In genomic region chr1:7963378-7963730, GRCh38 we compare ENCODE assay signal across 12 cellular contexts. TPM values are rescaled to one million over a fixed set of nuclear protein-coding genes. Genes with fewer than 3 reads are reported as not detected.
DNase-seq lines count a peak whose midpoint lies in the region; ATAC-seq, FAIRE-seq and TF ChIP-seq lines count a peak whose summit lies in the region.
"Not testable (repeated sequence)": the region's sequence is repeated elsewhere in the genome, so short reads cannot be mapped to it uniquely, and the experiment has no call there.
"Had no signal": no experiment of that assay in that cellular context is flagged by ENCODE, and none has a peak within 500 bp of the region (broad histone marks: within the 10 kb centered on the region; RNA-seq: fewer than 3 reads in every experiment).

No MANE protein-coding gene starts in this region.

- peaks cover 50% of the 10 kb centered on the region for H3K4me1 ChIP-seq in CD8-positive, alpha-beta memory T cell (ENCODE audit: insufficient read depth, low read length)
- peaks cover 30% of the 10 kb centered on the region for H3K4me1 ChIP-seq in KMS-11 (ENCODE audit: low read depth, poor library complexity, severe bottlenecking)
- H3K4me1 ChIP-seq in kidney (ENCODE audit: control insufficient read depth in 1 of 2, insufficient read depth in 1 of 2, low read depth in 1 of 2, low read length in 2 of 2); neural progenitor cell: not testable (repeated sequence)

- peaks cover 63 to 82% (median 77%) of the 10 kb centered on the region in 3 donors for H3K4me1 Mint-ChIP-seq in CD8-positive, alpha-beta memory T cell
- H3K4me1 Mint-ChIP-seq in T-helper 2 cell treated with Interferon-gamma antibody and Interleukin-4, amounts not matched to agents 5 μg/mL and 100 μg/mL, for 36 hours (ENCODE audit: low read depth) = peaks cover 46% of the 10 kb centered on the region
- peaks cover 66% of the 10 kb centered on the region for H3K4me1 Mint-ChIP-seq in activated T-cell treated with anti-CD3 and anti-CD28 coated beads, Interleukin-2, amount 50 U/mL, for 24 hours (ENCODE audit: low read depth)
- H3K4me1 Mint-ChIP-seq in activated naive CD8-positive, alpha-beta T cell treated with anti-CD3 and anti-CD28 coated beads for 36 hours = peaks cover 48% of the 10 kb centered on the region
- peaks cover 21% of the 10 kb centered on the region for H3K4me1 Mint-ChIP-seq in neural progenitor cell
- H3K4me1 Mint-ChIP-seq in stimulated activated naive CD8-positive, alpha-beta T cell treated with anti-CD3 and anti-CD28 coated beads, Interleukin-15, amount 100 ng/mL, for 72 hours = peaks cover 67% of the 10 kb centered on the region

- TF ChIP-seq CTCF in KMS-11 (conservative IDR thresholded peaks at IDR 0.05; ENCODE audit: low read depth, low read length); kidney (IDR thresholded peaks at IDR 0.05; ENCODE audit: borderline replicate concordance, extremely low read depth, insufficient read depth); neural progenitor cell (IDR thresholded peaks at IDR 0.05): not testable (repeated sequence)

- not testable (repeated sequence) for H3K27me3 ChIP-seq in CD8-positive, alpha-beta memory T cell (ENCODE audit: insufficient read depth, low read length, poor library complexity, severe bottlenecking); KMS-11 (ENCODE audit: insufficient read depth, low read depth); neural progenitor cell

- not testable (repeated sequence) for H3F3A ChIP-seq in neural progenitor cell (ENCODE audit: low read depth)

- not testable (repeated sequence) for DNase-seq in CD8-positive, alpha-beta memory T cell; T-helper 2 cell treated with Interferon-gamma antibody and Interleukin-4, amounts not matched to agents 5 μg/mL and 100 μg/mL, for 36 hours (ENCODE audit: low spot score); activated T-cell treated with anti-CD3 and anti-CD28 coated beads, Interleukin-2, amount 50 U/mL, for 24 hours; activated naive CD8-positive, alpha-beta T cell treated with anti-CD3 and anti-CD28 coated beads for 36 hours; neural progenitor cell (ENCODE audit: low spot score); stimulated activated naive CD8-positive, alpha-beta T cell treated with anti-CD3 and anti-CD28 coated beads, Interleukin-15, amount 100 ng/mL, for 72 hours
- peak; percentile 30 for DNase-seq in kidney

- not testable (repeated sequence) for H2AFZ ChIP-seq in KMS-11 (ENCODE audit: low read depth); neural progenitor cell (replicated peaks)

- ATAC-seq in stimulated activated naive CD8-positive, alpha-beta T cell treated with anti-CD3 and anti-CD28 coated beads, Interleukin-15, amount 100 ng/mL, for 72 hours = not testable (repeated sequence)

- H3K27me3 Mint-ChIP-seq in CD8-positive, alpha-beta memory T cell; T-helper 2 cell treated with Interferon-gamma antibody and Interleukin-4, amounts not matched to agents 5 μg/mL and 100 μg/mL, for 36 hours (ENCODE audit: low read depth); activated T-cell treated with anti-CD3 and anti-CD28 coated beads, Interleukin-2, amount 50 U/mL, for 24 hours; activated naive CD8-positive, alpha-beta T cell treated with anti-CD3 and anti-CD28 coated beads for 36 hours; neural progenitor cell (ENCODE audit: insufficient read depth, low read depth); stimulated activated naive CD8-positive, alpha-beta T cell treated with anti-CD3 and anti-CD28 coated beads, Interleukin-15, amount 100 ng/mL, for 72 hours: not testable (repeated sequence)

- H4K20me1 ChIP-seq in KMS-11 (ENCODE audit: insufficient read depth); neural progenitor cell (ENCODE audit: low read depth): not testable (repeated sequence)

- H3K27ac ChIP-seq in CD8-positive, alpha-beta memory T cell (ENCODE audit: low read depth, low read length); KMS-11; kidney (ENCODE audit: low read depth in 2 of 2, low read length in 2 of 2); neural progenitor cell: not testable (repeated sequence)

- peak overlapping the region in 6 of 8 donors; percentile 39 to 98 (median 92) for H3K27ac Mint-ChIP-seq in CD8-positive, alpha-beta memory T cell
- peak overlapping the region; percentile 85 for H3K27ac Mint-ChIP-seq in T-helper 2 cell treated with Interferon-gamma antibody and Interleukin-4, amounts not matched to agents 5 μg/mL and 100 μg/mL, for 36 hours
- H3K27ac Mint-ChIP-seq in activated T-cell treated with anti-CD3 and anti-CD28 coated beads, Interleukin-2, amount 50 U/mL, for 24 hours = peak overlapping the region; percentile 99
- H3K27ac Mint-ChIP-seq in activated naive CD8-positive, alpha-beta T cell treated with anti-CD3 and anti-CD28 coated beads for 36 hours = peak overlapping the region; percentile 97
- not testable (repeated sequence) for H3K27ac Mint-ChIP-seq in neural progenitor cell
- peak overlapping the region; percentile 78 to 91 for H3K27ac Mint-ChIP-seq in stimulated activated naive CD8-positive, alpha-beta T cell treated with anti-CD3 and anti-CD28 coated beads, Interleukin-15, amount 100 ng/mL, for 72 hours

- H3K4me2 ChIP-seq in KMS-11 = peak overlapping the region; percentile 87; the same call in 1 of the 2 replicates
- not testable (repeated sequence) for H3K4me2 ChIP-seq in neural progenitor cell

- H3K79me2 ChIP-seq in KMS-11 (ENCODE audit: insufficient read depth, low read depth) (peaks cover 52% of the 10 kb centered on the region), neural progenitor cell (ENCODE audit: low read depth) (peaks cover 56% of the 10 kb centered on the region)

- H3K4me3 ChIP-seq in CD8-positive, alpha-beta memory T cell (ENCODE audit: low read length); KMS-11 (IDR thresholded peaks at IDR 0.05; ENCODE audit: insufficient read depth, low read depth, low read length); kidney (ENCODE audit: low read length in 2 of 2); neural progenitor cell: not testable (repeated sequence)

- H3K9ac ChIP-seq in KMS-11; kidney (ENCODE audit: low read length in 2 of 2); neural progenitor cell: not testable (repeated sequence)

- peaks cover 28% of the 10 kb centered on the region for H3K36me3 ChIP-seq in CD8-positive, alpha-beta memory T cell (ENCODE audit: insufficient read depth, low read length)
- H3K36me3 ChIP-seq in KMS-11 (ENCODE audit: insufficient read depth) = peaks cover 12% of the 10 kb centered on the region; the same call in 1 of the 2 replicates
- peaks cover 10 to 43% of the 10 kb centered on the region in 2 donors for H3K36me3 ChIP-seq in kidney (ENCODE audit: control insufficient read depth in 1 of 2, insufficient read depth in 2 of 2, low read length in 2 of 2)
- H3K36me3 ChIP-seq in neural progenitor cell = peaks cover 18% of the 10 kb centered on the region

- CTCF ChIA-PET in CD8-positive, alpha-beta memory T cell (lab: Charles Lee) = not testable (repeated sequence)

- not testable (repeated sequence) for H3K9me3 Mint-ChIP-seq in CD8-positive, alpha-beta memory T cell; T-helper 2 cell treated with Interferon-gamma antibody and Interleukin-4, amounts not matched to agents 5 μg/mL and 100 μg/mL, for 36 hours; activated T-cell treated with anti-CD3 and anti-CD28 coated beads, Interleukin-2, amount 50 U/mL, for 24 hours; activated naive CD8-positive, alpha-beta T cell treated with anti-CD3 and anti-CD28 coated beads for 36 hours; neural progenitor cell; stimulated activated naive CD8-positive, alpha-beta T cell treated with anti-CD3 and anti-CD28 coated beads, Interleukin-15, amount 100 ng/mL, for 72 hours

- not testable (repeated sequence) for FAIRE-seq in kidney (lab: Jason Lieb, UNC)

- H3K36me3 Mint-ChIP-seq in CD8-positive, alpha-beta memory T cell = peaks cover 4 to 60% (median 12%) of the 10 kb centered on the region in 3 donors
- peaks cover 43% of the 10 kb centered on the region for H3K36me3 Mint-ChIP-seq in T-helper 2 cell treated with Interferon-gamma antibody and Interleukin-4, amounts not matched to agents 5 μg/mL and 100 μg/mL, for 36 hours (ENCODE audit: low read depth)
- peaks cover 75% of the 10 kb centered on the region for H3K36me3 Mint-ChIP-seq in activated T-cell treated with anti-CD3 and anti-CD28 coated beads, Interleukin-2, amount 50 U/mL, for 24 hours (ENCODE audit: low read depth)
- peaks cover 55% of the 10 kb centered on the region for H3K36me3 Mint-ChIP-seq in activated naive CD8-positive, alpha-beta T cell treated with anti-CD3 and anti-CD28 coated beads for 36 hours
- peaks cover 15% of the 10 kb centered on the region for H3K36me3 Mint-ChIP-seq in neural progenitor cell

- H3K4me3 Mint-ChIP-seq in CD8-positive, alpha-beta memory T cell = peak overlapping the region; percentile 46 to 99 (median 91)
- peak overlapping the region; percentile 96 for H3K4me3 Mint-ChIP-seq in T-helper 2 cell treated with Interferon-gamma antibody and Interleukin-4, amounts not matched to agents 5 μg/mL and 100 μg/mL, for 36 hours
- H3K4me3 Mint-ChIP-seq in activated T-cell treated with anti-CD3 and anti-CD28 coated beads, Interleukin-2, amount 50 U/mL, for 24 hours = peak overlapping the region; percentile 99
- H3K4me3 Mint-ChIP-seq in activated naive CD8-positive, alpha-beta T cell treated with anti-CD3 and anti-CD28 coated beads for 36 hours = peak overlapping the region; percentile 98
- H3K4me3 Mint-ChIP-seq in neural progenitor cell = peak overlapping the region; percentile 97
- peak overlapping the region; percentile 94 to 99 for H3K4me3 Mint-ChIP-seq in stimulated activated naive CD8-positive, alpha-beta T cell treated with anti-CD3 and anti-CD28 coated beads, Interleukin-15, amount 100 ng/mL, for 72 hours

- not testable (repeated sequence) for H3K9me3 ChIP-seq in CD8-positive, alpha-beta memory T cell (ENCODE audit: low read length); kidney (ENCODE audit: control insufficient read depth in 1 of 2, low read length in 2 of 2); neural progenitor cell (ENCODE audit: low read depth)

- intact Hi-C loops in kidney (cut with DNase I) = not testable (repeated sequence)

- POLR2A ChIA-PET in CD8-positive, alpha-beta memory T cell (lab: Charles Lee) = interaction anchor here (0.6 kb wide), 1 partner anchor 557 kb away, joined by 15 read pairs; no protein-coding TSS in a partner anchor

RNA-seq across cellular contexts. Expression of gene PARK7, which starts 1.8 kb away (rescaled TPM):
- 100 to 1,000 TPM; 583 to 628 TPM for total RNA-seq in CD8-positive, alpha-beta memory T cell
- 396 TPM for polyA plus RNA-seq in CD8-positive, alpha-beta memory T cell
- total RNA-seq in activated naive CD8-positive, alpha-beta T cell treated with anti-CD3 and anti-CD28 coated beads for 36 hours = 100 to 1,000 TPM; 565 to 569 TPM
- total RNA-seq in kidney (239 TPM), neural progenitor cell (ENCODE audit: low replicate concordance) (193 and 214 TPM in 2 replicates)
- 481 TPM for polyA plus RNA-seq in kidney (ENCODE audit: insufficient read depth, low read depth, low replicate concordance)

RNA-seq across cellular contexts. Expression of gene TNFRSF9, which starts 22.7 kb away (rescaled TPM):
- 100 to 1,000 TPM; 273 to 279 TPM for total RNA-seq in CD8-positive, alpha-beta memory T cell
- polyA plus RNA-seq in CD8-positive, alpha-beta memory T cell = 14.4 TPM
- total RNA-seq in activated naive CD8-positive, alpha-beta T cell treated with anti-CD3 and anti-CD28 coated beads for 36 hours = 100 to 1,000 TPM; 146 to 149 TPM
- total RNA-seq in kidney = 0.54 TPM
- polyA plus RNA-seq in kidney (ENCODE audit: insufficient read depth, low read depth, low replicate concordance) = not detected
- not detected in 2 replicates for total RNA-seq in neural progenitor cell (ENCODE audit: low replicate concordance)
- total RNA-seq: HFFc6, mammary epithelial cell, Right ventricle myocardium superior had no signal
- polyA plus RNA-seq: HepG2, mammary epithelial cell had no signal

Comparison
In these comparisons a context has a peak if more than half of its experiments do, and no peak if none do; other contexts are left out.
1. RNA of gene TNFRSF9, which starts 22.7 kb away (total RNA-seq): 273 to 279 TPM in CD8-positive, alpha-beta memory T cell and 146 to 149 TPM in activated naive CD8-positive, alpha-beta T cell treated with anti-CD3 and anti-CD28 coated beads for 36 hours; 0.54 TPM in kidney (single experiment) and not detected in neural progenitor cell; every median in the first group is over 10 times any median in the second.
2. Peak in every context shown above with its lines, with median percentiles within 50 percentile points of each other: H3K4me3 Mint-ChIP-seq.